ENCODE assay signal across 8 cellular contexts in genomic region chr1:6785318-6785712, GRCh38. TPM values are rescaled to one million over a fixed set of nuclear protein-coding genes. Genes with fewer than 3 reads are reported as not detected.
A peak's percentile ranks its signal among the peaks of the same experiment; 100 is the strongest.
DNase-seq lines count a peak whose midpoint lies in the region; ATAC-seq and TF ChIP-seq lines count a peak whose summit lies in the region.

TSS of gene CAMTA1 (plus strand) at chr1:6785454. CDS start at chr1:6785531, 77 bp downstream.

- peak within 1 kb of the TSS; percentile 91 for H3K4me3 Mint-ChIP-seq in activated T-helper 17 cell treated with anti-CD3 and anti-CD28 coated beads, Interleukin-2, amount 50 U/mL, for 72 hours

- no peaks in the 10 kb centered on the region for H3K27me3 Mint-ChIP-seq in activated T-helper 17 cell treated with anti-CD3 and anti-CD28 coated beads, Interleukin-2, amount 50 U/mL, for 72 hours

- peak within 1 kb of the TSS; percentile 90 for H3K27ac Mint-ChIP-seq in activated T-helper 17 cell treated with anti-CD3 and anti-CD28 coated beads, Interleukin-2, amount 50 U/mL, for 72 hours

- H3K27me3 ChIP-seq in left ventricle myocardium inferior (ENCODE audit: low read depth) = no peaks in the 10 kb centered on the region

- H3K9me3 ChIP-seq in left ventricle myocardium inferior (replicated peaks) = no peaks in the 10 kb centered on the region

- peak within 1 kb of the TSS; percentile 100 for H3K27ac ChIP-seq in left ventricle myocardium inferior (replicated peaks)

- peaks cover 62% of the 10 kb centered on the region for H3K4me1 ChIP-seq in left ventricle myocardium inferior

- H3K36me3 ChIP-seq in left ventricle myocardium inferior = no peaks in the 10 kb centered on the region

- intact Hi-C loops in left ventricle myocardium inferior (cut with micrococcal nuclease) = no loop called here

- H3K4me3 ChIP-seq in left ventricle myocardium inferior = peak within 1 kb of the TSS; percentile 94
- H3K4me3 ChIP-seq in skeletal muscle cell (ENCODE audit: low read depth, low read length) = peak within 1 kb of the TSS; percentile 81

- peaks cover 34% of the 10 kb centered on the region for H3K4me1 Mint-ChIP-seq in activated T-helper 17 cell treated with anti-CD3 and anti-CD28 coated beads, Interleukin-2, amount 50 U/mL, for 72 hours

- no peaks in the 10 kb centered on the region for H3K9me3 Mint-ChIP-seq in activated T-helper 17 cell treated with anti-CD3 and anti-CD28 coated beads, Interleukin-2, amount 50 U/mL, for 72 hours

- TF ChIP-seq CTCF in left ventricle myocardium inferior (IDR thresholded peaks at IDR 0.05; ENCODE audit: borderline replicate concordance) = no peak

- DNase-seq in left ventricle myocardium inferior (no peak), skeletal muscle cell (ENCODE audit: low read depth) (no peak)
- no peak for DNase-seq in central memory CD4-positive, alpha-beta T cell
- no peak for DNase-seq in stimulated activated CD4-positive, alpha-beta T cell treated with anti-CD3 and anti-CD28 coated beads, Interleukin-1b, Interleukin-23, amount 100 ng/mL, for 48 hours

- H3K36me3 Mint-ChIP-seq in activated T-helper 17 cell treated with anti-CD3 and anti-CD28 coated beads, Interleukin-2, amount 50 U/mL, for 72 hours (ENCODE audit: low read depth) = peaks cover 12% of the 10 kb centered on the region

- ATAC-seq in GM18519 (IDR thresholded peaks at IDR 0.05; ENCODE audit: low FRiP score, unreplicated experiment) (peak; percentile 65), HG03108 (IDR thresholded peaks at IDR 0.05; ENCODE audit: unreplicated experiment) (peak; percentile 71), HG02588 (IDR thresholded peaks at IDR 0.05; ENCODE audit: unreplicated experiment) (no peak)
- ATAC-seq in activated T-helper 17 cell treated with anti-CD3 and anti-CD28 coated beads, Interleukin-2, amount 50 U/mL, for 72 hours (replicated peaks) = peak; percentile 85

RNA-seq across cellular contexts. Expression of gene CAMTA1, which starts in this region (rescaled TPM):
- 10 to 100 TPM; 36.7 to 51.9 TPM for total RNA-seq in activated T-helper 17 cell treated with anti-CD3 and anti-CD28 coated beads, Interleukin-2, amount 50 U/mL, for 72 hours
- 160 TPM for total RNA-seq in left ventricle myocardium inferior
